Comparison of ENCODE assay signal across 8 cellular contexts in genomic region chr2:74833418-74834233, GRCh38. TPM values are rescaled to one million over a fixed set of nuclear protein-coding genes. Genes with fewer than 3 reads are reported as not detected.
A peak's percentile ranks its signal among the peaks of the same experiment; 100 is the strongest.
DNase-seq lines count a peak whose midpoint lies in the region; ATAC-seq, FAIRE-seq and TF ChIP-seq lines count a peak whose summit lies in the region.

HK2 (plus strand) TSS chr2:74834127; CDS start chr2:74834581, 454 bp downstream.

- H3K36me3 ChIP-seq in bronchial epithelial cell (ENCODE audit: control insufficient read depth, insufficient read depth, low read length): no peaks in the 10 kb centered on the region

- H3K27ac Mint-ChIP-seq in WTC11: peak within 1 kb of the TSS; percentile 94

- DNase-seq in NK-92 treated with Interleukin-12 subunit alpha and Interleukin-12 subunit beta, amount 100 ng/mL, for 24 hours (lab: John Stamatoyannopoulos, UW): peak; percentile 82
- no peak for DNase-seq in NK-92 (lab: John Stamatoyannopoulos, UW; ENCODE audit: unreplicated experiment)
- peak; percentile 84 for DNase-seq in NCI-H2171 (lab: John Stamatoyannopoulos, UW)
- DNase-seq in WTC11 (ENCODE audit: low spot score): peak; percentile 82
- peak; percentile 71 for DNase-seq in bronchial epithelial cell (ENCODE audit: low read depth)
- DNase-seq in islet precursor cell: peak; percentile 95
- peak; percentile 91 for DNase-seq in stimulated activated CD4-positive, alpha-beta T cell treated with anti-CD3 and anti-CD28 coated beads, Interleukin-15, amount 100 ng/mL, for 24 hours

- peaks cover 4% of the 10 kb centered on the region; the same call in 1 of the 2 replicates for H3K36me3 Mint-ChIP-seq in WTC11

- peaks cover 4% of the 10 kb centered on the region; the same call in 1 of the 2 replicates for H3K9me3 Mint-ChIP-seq in WTC11

- H3K4me3 Mint-ChIP-seq in WTC11: peak within 1 kb of the TSS; percentile 86

- POLR2A ChIA-PET in WTC11 (lab: Charles Lee): interaction anchor here (2.2 kb wide), 1 partner anchor 16 kb away, joined by 13 read pairs; no protein-coding TSS in a partner anchor

- no peaks in the 10 kb centered on the region for H3K27me3 Mint-ChIP-seq in WTC11 (ENCODE audit: low read depth)

- peak; percentile 78 for ATAC-seq in HG02943 (IDR thresholded peaks at IDR 0.05; ENCODE audit: low read depth, unreplicated experiment)
- peak; percentile 63 for ATAC-seq in WTC11

- CTCF ChIA-PET in WTC11 (lab: Charles Lee): no interaction called here

- no peaks in the 10 kb centered on the region for H3K27me3 ChIP-seq in bronchial epithelial cell (ENCODE audit: control insufficient read depth, insufficient read depth, low read length)

- peaks cover 49% of the 10 kb centered on the region for H3K4me1 Mint-ChIP-seq in WTC11

- TF ChIP-seq CTCF in WTC11 (IDR thresholded peaks at IDR 0.05) (no peak), bronchial epithelial cell (IDR thresholded peaks at IDR 0.05; ENCODE audit: insufficient read depth, low read length, severe bottlenecking) (no peak)

- H3K4me3 ChIP-seq in bronchial epithelial cell (ENCODE audit: low read depth, low read length): peak within 1 kb of the TSS; percentile 92

- FAIRE-seq in bronchial epithelial cell (lab: Jason Lieb, UNC): no peak

TF ChIP-seq in WTC11, 78 proteins besides CTCF, POLR2A, EP300 and RAD21 (continues in another document):
- TF ChIP-seq JUN (CRISPR knock-in tag; IDR thresholded peaks at IDR 0.05) (no peak), ATF6 (CRISPR knock-in tag; IDR thresholded peaks at IDR 0.05) (no peak), OVOL2 (CRISPR knock-in tag; IDR thresholded peaks at IDR 0.05; ENCODE audit: borderline replicate concordance) (no peak), HMGA2 (CRISPR knock-in tag; IDR thresholded peaks at IDR 0.05) (no peak), SP1 (CRISPR knock-in tag; conservative IDR thresholded peaks at IDR 0.05) (peak; percentile 58; the same call in 1 of the 2 replicates), MXD4 (CRISPR knock-in tag; IDR thresholded peaks at IDR 0.05; ENCODE audit: borderline replicate concordance) (no peak), RORB (CRISPR knock-in tag; IDR thresholded peaks at IDR 0.05) (no peak), FOXK1 (CRISPR knock-in tag; IDR thresholded peaks at IDR 0.05) (peak; percentile 67), IRF1 (CRISPR knock-in tag; IDR thresholded peaks at IDR 0.05) (no peak), MAX (CRISPR knock-in tag; IDR thresholded peaks at IDR 0.05) (0 out of 2 replicates have a peak, but pooled peaks have one; percentile 2)
- TF ChIP-seq, protein P1, sequence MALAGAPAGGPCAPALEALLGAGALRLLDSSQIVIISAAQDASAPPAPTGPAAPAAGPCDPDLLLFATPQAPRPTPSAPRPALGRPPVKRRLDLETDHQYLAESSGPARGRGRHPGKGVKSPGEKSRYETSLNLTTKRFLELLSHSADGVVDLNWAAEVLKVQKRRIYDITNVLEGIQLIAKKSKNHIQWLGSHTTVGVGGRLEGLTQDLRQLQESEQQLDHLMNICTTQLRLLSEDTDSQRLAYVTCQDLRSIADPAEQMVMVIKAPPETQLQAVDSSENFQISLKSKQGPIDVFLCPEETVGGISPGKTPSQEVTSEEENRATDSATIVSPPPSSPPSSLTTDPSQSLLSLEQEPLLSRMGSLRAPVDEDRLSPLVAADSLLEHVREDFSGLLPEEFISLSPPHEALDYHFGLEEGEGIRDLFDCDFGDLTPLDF (CRISPR knock-in tag; IDR thresholded peaks at IDR 0.05): no peak
- TF ChIP-seq, protein P2, sequence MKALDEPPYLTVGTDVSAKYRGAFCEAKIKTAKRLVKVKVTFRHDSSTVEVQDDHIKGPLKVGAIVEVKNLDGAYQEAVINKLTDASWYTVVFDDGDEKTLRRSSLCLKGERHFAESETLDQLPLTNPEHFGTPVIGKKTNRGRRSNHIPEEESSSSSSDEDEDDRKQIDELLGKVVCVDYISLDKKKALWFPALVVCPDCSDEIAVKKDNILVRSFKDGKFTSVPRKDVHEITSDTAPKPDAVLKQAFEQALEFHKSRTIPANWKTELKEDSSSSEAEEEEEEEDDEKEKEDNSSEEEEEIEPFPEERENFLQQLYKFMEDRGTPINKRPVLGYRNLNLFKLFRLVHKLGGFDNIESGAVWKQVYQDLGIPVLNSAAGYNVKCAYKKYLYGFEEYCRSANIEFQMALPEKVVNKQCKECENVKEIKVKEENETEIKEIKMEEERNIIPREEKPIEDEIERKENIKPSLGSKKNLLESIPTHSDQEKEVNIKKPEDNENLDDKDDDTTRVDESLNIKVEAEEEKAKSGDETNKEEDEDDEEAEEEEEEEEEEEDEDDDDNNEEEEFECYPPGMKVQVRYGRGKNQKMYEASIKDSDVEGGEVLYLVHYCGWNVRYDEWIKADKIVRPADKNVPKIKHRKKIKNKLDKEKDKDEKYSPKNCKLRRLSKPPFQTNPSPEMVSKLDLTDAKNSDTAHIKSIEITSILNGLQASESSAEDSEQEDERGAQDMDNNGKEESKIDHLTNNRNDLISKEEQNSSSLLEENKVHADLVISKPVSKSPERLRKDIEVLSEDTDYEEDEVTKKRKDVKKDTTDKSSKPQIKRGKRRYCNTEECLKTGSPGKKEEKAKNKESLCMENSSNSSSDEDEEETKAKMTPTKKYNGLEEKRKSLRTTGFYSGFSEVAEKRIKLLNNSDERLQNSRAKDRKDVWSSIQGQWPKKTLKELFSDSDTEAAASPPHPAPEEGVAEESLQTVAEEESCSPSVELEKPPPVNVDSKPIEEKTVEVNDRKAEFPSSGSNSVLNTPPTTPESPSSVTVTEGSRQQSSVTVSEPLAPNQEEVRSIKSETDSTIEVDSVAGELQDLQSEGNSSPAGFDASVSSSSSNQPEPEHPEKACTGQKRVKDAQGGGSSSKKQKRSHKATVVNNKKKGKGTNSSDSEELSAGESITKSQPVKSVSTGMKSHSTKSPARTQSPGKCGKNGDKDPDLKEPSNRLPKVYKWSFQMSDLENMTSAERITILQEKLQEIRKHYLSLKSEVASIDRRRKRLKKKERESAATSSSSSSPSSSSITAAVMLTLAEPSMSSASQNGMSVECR (CRISPR knock-in tag; IDR thresholded peaks at IDR 0.05; ENCODE audit: borderline replicate concordance): no peak
- TF ChIP-seq, protein P3, sequence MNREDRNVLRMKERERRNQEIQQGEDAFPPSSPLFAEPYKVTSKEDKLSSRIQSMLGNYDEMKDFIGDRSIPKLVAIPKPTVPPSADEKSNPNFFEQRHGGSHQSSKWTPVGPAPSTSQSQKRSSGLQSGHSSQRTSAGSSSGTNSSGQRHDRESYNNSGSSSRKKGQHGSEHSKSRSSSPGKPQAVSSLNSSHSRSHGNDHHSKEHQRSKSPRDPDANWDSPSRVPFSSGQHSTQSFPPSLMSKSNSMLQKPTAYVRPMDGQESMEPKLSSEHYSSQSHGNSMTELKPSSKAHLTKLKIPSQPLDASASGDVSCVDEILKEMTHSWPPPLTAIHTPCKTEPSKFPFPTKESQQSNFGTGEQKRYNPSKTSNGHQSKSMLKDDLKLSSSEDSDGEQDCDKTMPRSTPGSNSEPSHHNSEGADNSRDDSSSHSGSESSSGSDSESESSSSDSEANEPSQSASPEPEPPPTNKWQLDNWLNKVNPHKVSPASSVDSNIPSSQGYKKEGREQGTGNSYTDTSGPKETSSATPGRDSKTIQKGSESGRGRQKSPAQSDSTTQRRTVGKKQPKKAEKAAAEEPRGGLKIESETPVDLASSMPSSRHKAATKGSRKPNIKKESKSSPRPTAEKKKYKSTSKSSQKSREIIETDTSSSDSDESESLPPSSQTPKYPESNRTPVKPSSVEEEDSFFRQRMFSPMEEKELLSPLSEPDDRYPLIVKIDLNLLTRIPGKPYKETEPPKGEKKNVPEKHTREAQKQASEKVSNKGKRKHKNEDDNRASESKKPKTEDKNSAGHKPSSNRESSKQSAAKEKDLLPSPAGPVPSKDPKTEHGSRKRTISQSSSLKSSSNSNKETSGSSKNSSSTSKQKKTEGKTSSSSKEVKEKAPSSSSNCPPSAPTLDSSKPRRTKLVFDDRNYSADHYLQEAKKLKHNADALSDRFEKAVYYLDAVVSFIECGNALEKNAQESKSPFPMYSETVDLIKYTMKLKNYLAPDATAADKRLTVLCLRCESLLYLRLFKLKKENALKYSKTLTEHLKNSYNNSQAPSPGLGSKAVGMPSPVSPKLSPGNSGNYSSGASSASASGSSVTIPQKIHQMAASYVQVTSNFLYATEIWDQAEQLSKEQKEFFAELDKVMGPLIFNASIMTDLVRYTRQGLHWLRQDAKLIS (CRISPR knock-in tag; IDR thresholded peaks at IDR 0.05; ENCODE audit: borderline replicate concordance): no peak

RNA-seq across cellular contexts. Expression of gene HK2, which starts in this region (rescaled TPM):
- total RNA-seq in WTC11 (2021) (61.6 to 74.5 TPM (median 73.9 TPM) in 3 replicates), bronchial epithelial cell (158 and 175 TPM in 2 replicates)
